10 cellular contexts compared by ENCODE assay signal in the genomic region with DNA sequence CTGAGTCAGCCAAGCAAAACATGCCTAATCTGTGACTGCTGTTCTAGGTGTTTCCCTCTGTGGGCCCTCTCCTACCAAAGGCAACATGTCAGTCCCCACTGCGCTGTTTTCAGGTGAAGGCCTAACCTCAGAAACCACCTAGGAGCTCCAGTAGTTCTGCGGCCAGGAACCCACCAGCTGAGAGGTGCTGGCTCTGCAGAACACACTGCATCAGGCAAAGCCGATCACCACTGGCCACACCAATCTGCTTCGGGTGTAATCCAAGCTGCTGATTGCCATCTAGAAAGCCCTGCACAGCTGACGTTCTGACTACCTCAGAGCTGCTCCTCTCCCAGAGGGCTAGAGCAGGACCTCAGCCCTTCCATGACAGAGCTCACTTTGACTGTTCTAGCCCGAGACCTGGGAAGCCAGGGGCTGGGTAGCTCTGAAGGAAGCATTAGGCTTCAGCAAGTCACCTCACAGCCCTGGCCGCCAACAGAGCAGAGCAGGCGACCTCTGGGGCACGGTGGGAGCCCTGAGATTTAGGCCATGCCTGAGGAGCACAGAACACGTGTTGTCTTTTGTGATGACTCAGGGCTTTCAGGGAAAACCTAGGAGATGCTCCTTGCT. TPM values are rescaled to one million over a fixed set of nuclear protein-coding genes. Genes with fewer than 3 reads are reported as not detected.
DNase-seq lines count a peak whose midpoint lies in the region; ATAC-seq and TF ChIP-seq lines count a peak whose summit lies in the region.
"Had no signal": no experiment of that assay in that cellular context is flagged by ENCODE, and none has a peak within 500 bp of the region (broad histone marks: within the 10 kb centered on the region; RNA-seq: fewer than 3 reads in every experiment).

No MANE protein-coding gene starts in this region.

- ATAC-seq in HG02678 (IDR thresholded peaks at IDR 0.05; ENCODE audit: unreplicated experiment) = peak; percentile 46
- no peak for ATAC-seq in HG02973 (IDR thresholded peaks at IDR 0.05; ENCODE audit: unreplicated experiment)

- H3K9me3 ChIP-seq in left ventricle myocardium inferior (replicated peaks) = no peaks in the 10 kb centered on the region

- no peak for TF ChIP-seq CTCF in left ventricle myocardium inferior (IDR thresholded peaks at IDR 0.05; ENCODE audit: borderline replicate concordance)

- H3K36me3 ChIP-seq in left ventricle myocardium inferior = peaks cover 44% of the 10 kb centered on the region

- DNase-seq in activated CD4-positive, alpha-beta T cell treated with anti-CD3 and anti-CD28 coated beads, Interleukin-2, amount 50 U/mL, for 48 hours = peak; percentile 39 to 49
- no peak for DNase-seq in caudate nucleus (lab: John Stamatoyannopoulos, UW)
- DNase-seq in stimulated activated CD4-positive, alpha-beta T cell treated with anti-CD3 and anti-CD28 coated beads, Interleukin-4, amount 100 ng/mL, for 24 hours = peak; percentile 40
- no peak for DNase-seq in left ventricle myocardium inferior
- no peak for DNase-seq in UCSD-AML1 (lab: John Stamatoyannopoulos, UW; ENCODE audit: unreplicated experiment)
- no peak for DNase-seq in anterior cingulate cortex (lab: John Stamatoyannopoulos, UW)
- DNase-seq: DMS153, islet precursor cell had no signal

- intact Hi-C loops in left ventricle myocardium inferior (cut with micrococcal nuclease) = no loop called here

- no peaks in the 10 kb centered on the region for H3K4me1 ChIP-seq in left ventricle myocardium inferior

- peak overlapping the region; percentile 82 for H3K27ac ChIP-seq in caudate nucleus (ENCODE audit: low read depth, low read length)
- no peak overlapping the region for H3K27ac ChIP-seq in left ventricle myocardium inferior (replicated peaks)

- no peak overlapping the region for H3K4me3 ChIP-seq in left ventricle myocardium inferior

- H3K27me3 ChIP-seq in left ventricle myocardium inferior (ENCODE audit: low read depth) = peaks cover 20% of the 10 kb centered on the region

RNA-seq across cellular contexts. Expression of a gene that starts 14.8 kb away (rescaled TPM):
- 12.5 TPM for total RNA-seq in left ventricle myocardium inferior

RNA-seq across cellular contexts. Expression of a gene that starts 48.1 kb away (rescaled TPM):
- total RNA-seq in left ventricle myocardium inferior = 11.2 TPM

RNA-seq across cellular contexts. Expression of a gene that starts 51.4 kb away (rescaled TPM):
- 4.9 TPM for total RNA-seq in left ventricle myocardium inferior

Comparison
In these comparisons a context has a peak if more than half of its experiments do, and no peak if none do; other contexts are left out.
1. DNase-seq: peak in activated CD4-positive, alpha-beta T cell treated with anti-CD3 and anti-CD28 coated beads, Interleukin-2, amount 50 U/mL, for 48 hours (2 of 2) and stimulated activated CD4-positive, alpha-beta T cell treated with anti-CD3 and anti-CD28 coated beads, Interleukin-4, amount 100 ng/mL, for 24 hours (single experiment); none in caudate nucleus (0 of 61), left ventricle myocardium inferior (single experiment), UCSD-AML1 (single experiment) and anterior cingulate cortex (0 of 58).